Comparison of ENCODE assay signal across 16 cellular contexts in genomic region chr4:147801820-147802219, GRCh38.
A peak's percentile ranks its signal among the peaks of the same experiment; 100 is the strongest.
DNase-seq lines count a peak whose midpoint lies in the region; ATAC-seq and TF ChIP-seq lines count a peak whose summit lies in the region.
"Had no signal": no experiment of that assay in that cellular context is flagged by ENCODE, and none has a peak within 500 bp of the region (broad histone marks: within the 10 kb centered on the region; RNA-seq: fewer than 3 reads in every experiment).

No MANE protein-coding gene starts in this region.

- H3K79me2 ChIP-seq in neural progenitor cell (ENCODE audit: low read depth) = peaks cover 61% of the 10 kb centered on the region

- H3K4me1 Mint-ChIP-seq in T-helper 17 cell (peaks cover 40% of the 10 kb centered on the region), neural progenitor cell (peaks cover 23% of the 10 kb centered on the region)

- H3K36me3 ChIP-seq in left ventricle myocardium inferior = no peaks in the 10 kb centered on the region
- no peaks in the 10 kb centered on the region for H3K36me3 ChIP-seq in neural progenitor cell
- no peaks in the 10 kb centered on the region for H3K36me3 ChIP-seq in H7 (replicated peaks; ENCODE audit: control insufficient read depth, insufficient read depth, low read length)

- H3K27ac ChIP-seq in left ventricle myocardium inferior (replicated peaks) (peak overlapping the region; percentile 51), neural progenitor cell (no peak overlapping the region), dorsolateral prefrontal cortex (no peak overlapping the region)

- no peak for TF ChIP-seq CTCF in left ventricle myocardium inferior (IDR thresholded peaks at IDR 0.05; ENCODE audit: borderline replicate concordance)
- no peak for TF ChIP-seq CTCF in neural progenitor cell (IDR thresholded peaks at IDR 0.05)
- TF ChIP-seq CTCF in lower leg skin (IDR thresholded peaks at IDR 0.05) = no peak
- TF ChIP-seq CTCF in dorsolateral prefrontal cortex (IDR thresholded peaks at IDR 0.05 in 54 of 56, conservative IDR thresholded peaks at IDR 0.05 in 2 of 56; ENCODE audit: low read depth in 1 of 56, partially characterized antibody in 56 of 56) = no peak

- H3K36me3 Mint-ChIP-seq in T-helper 17 cell (ENCODE audit: low read depth) = peaks cover 3% of the 10 kb centered on the region
- peaks cover 3% of the 10 kb centered on the region for H3K36me3 Mint-ChIP-seq in neural progenitor cell

- no peak overlapping the region for H3K9ac ChIP-seq in neural progenitor cell

- H3K27me3 ChIP-seq in left ventricle myocardium inferior (ENCODE audit: low read depth) (no peaks in the 10 kb centered on the region), neural progenitor cell (no peaks in the 10 kb centered on the region), dorsolateral prefrontal cortex (no peaks in the 10 kb centered on the region), H7 (ENCODE audit: control insufficient read depth, insufficient read depth, low read length) (no peaks in the 10 kb centered on the region)

- ATAC-seq in Right ventricle myocardium inferior = no peak
- no peak for ATAC-seq in T-helper 17 cell
- ATAC-seq: Panc1 had no signal

- H2AFZ ChIP-seq in neural progenitor cell (replicated peaks) = no peak overlapping the region

- H3K4me1 ChIP-seq in left ventricle myocardium inferior (peaks cover 73% of the 10 kb centered on the region), neural progenitor cell (peaks cover 44% of the 10 kb centered on the region)
- H3K4me1 ChIP-seq: Caco-2 had no signal

- intact Hi-C loops in left ventricle myocardium inferior (cut with micrococcal nuclease) (no loop called here), Right ventricle myocardium inferior (cut with DNase I) (no loop called here), lower leg skin (cut with DNase I; ENCODE audit: low total_unique reads) (no loop called here), dorsolateral prefrontal cortex (cut with DNase I) (no loop called here)

- H3K4me3 Mint-ChIP-seq in T-helper 17 cell = no peak overlapping the region
- no peak overlapping the region for H3K4me3 Mint-ChIP-seq in neural progenitor cell
- H3K4me3 Mint-ChIP-seq: CD14-positive monocyte, IgD-negative memory B cell had no signal

- no peaks in the 10 kb centered on the region for H3K27me3 Mint-ChIP-seq in T-helper 17 cell
- peaks cover 2% of the 10 kb centered on the region for H3K27me3 Mint-ChIP-seq in neural progenitor cell (ENCODE audit: insufficient read depth, low read depth)

- H3K4me3 ChIP-seq in left ventricle myocardium inferior (no peak overlapping the region), neural progenitor cell (no peak overlapping the region), lower leg skin (ENCODE audit: low read depth, poor library complexity, severe bottlenecking) (no peak overlapping the region), dorsolateral prefrontal cortex (no peak overlapping the region), H7 (ENCODE audit: insufficient read depth, low read depth, low read length) (no peak overlapping the region)

- DNase-seq in left ventricle myocardium inferior (no peak), Right ventricle myocardium inferior (ENCODE audit: missing footprints) (no peak), T-helper 17 cell (no peak), neural progenitor cell (ENCODE audit: low spot score) (peak; percentile 48), lower leg skin (ENCODE audit: low spot score in 2 of 2) (no peak), dorsolateral prefrontal cortex (no peak), H7 (no peak)
- DNase-seq: Caco-2, DMS153, MV-4-11, NCI-H1436 treated with DMSO at 0.1 percent for 48 hours, NCI-H2029 treated with DMSO at 0.1 percent for 48 hours, NCI-H524 had no signal

- 69 to 75% methylated on average over 4 of the region's 4 CpGs for WGBS in lower leg skin, 2 donors

- peak overlapping the region; percentile 98 for H3K27ac Mint-ChIP-seq in T-helper 17 cell
- no peak overlapping the region for H3K27ac Mint-ChIP-seq in neural progenitor cell
- H3K27ac Mint-ChIP-seq: CD14-positive monocyte, IgD-negative memory B cell had no signal

- H3K9me3 ChIP-seq in left ventricle myocardium inferior (replicated peaks) (no peaks in the 10 kb centered on the region), T-helper 17 cell (ENCODE audit: control insufficient read depth, low read length, poor library complexity, severe bottlenecking) (no peaks in the 10 kb centered on the region), neural progenitor cell (ENCODE audit: low read depth) (no peaks in the 10 kb centered on the region)
- H3K9me3 ChIP-seq: Caco-2 had no signal

- peaks cover 18% of the 10 kb centered on the region for H4K20me1 ChIP-seq in neural progenitor cell (ENCODE audit: low read depth)

- H3K4me2 ChIP-seq in neural progenitor cell = peak overlapping the region; percentile 29

- peaks cover 11% of the 10 kb centered on the region for H3F3A ChIP-seq in neural progenitor cell (ENCODE audit: low read depth)

- no peaks in the 10 kb centered on the region for H3K9me3 Mint-ChIP-seq in neural progenitor cell
- H3K9me3 Mint-ChIP-seq: CD14-positive monocyte, IgD-negative memory B cell had no signal

- no peak for TF ChIP-seq POLR2A in lower leg skin (IDR thresholded peaks at IDR 0.05)
